In genomic region chr4:53346920-53347852, GRCh38 we compare ENCODE assay signal across 17 cellular contexts. TPM values are rescaled to one million over a fixed set of nuclear protein-coding genes. Genes with fewer than 3 reads are reported as not detected.
A peak's percentile ranks its signal among the peaks of the same experiment; 100 is the strongest.
DNase-seq lines count a peak whose midpoint lies in the region; ATAC-seq and TF ChIP-seq lines count a peak whose summit lies in the region.
"Had no signal": no experiment of that assay in that cellular context is flagged by ENCODE, and none has a peak within 500 bp of the region (broad histone marks: within the 10 kb centered on the region; RNA-seq: fewer than 3 reads in every experiment).

No MANE protein-coding gene starts in this region.

- H3K27me3 Mint-ChIP-seq in chondrocyte (ENCODE audit: low read depth) = no peaks in the 10 kb centered on the region
- H3K27me3 Mint-ChIP-seq: activated CD4-positive, alpha-beta memory T cell treated with anti-CD3 and anti-CD28 coated beads for 36 hours; activated naive CD4-positive, alpha-beta T cell treated with anti-CD3 and anti-CD28 coated beads, Interleukin-2, amount 10 ng/mL, durations not matched to agents 7 days and 5 days had no signal

- H3K4me3 Mint-ChIP-seq in chondrocyte (ENCODE audit: unreplicated experiment) = no peak overlapping the region
- H3K4me3 Mint-ChIP-seq: activated CD4-positive, alpha-beta memory T cell treated with anti-CD3 and anti-CD28 coated beads for 36 hours; activated naive CD4-positive, alpha-beta T cell treated with anti-CD3 and anti-CD28 coated beads, Interleukin-2, amount 10 ng/mL, durations not matched to agents 7 days and 5 days; immature natural killer cell; nephron had no signal

- ATAC-seq in GM19328 (IDR thresholded peaks at IDR 0.05; ENCODE audit: unreplicated experiment) = no peak

- peaks cover 11% of the 10 kb centered on the region for H3K4me1 Mint-ChIP-seq in chondrocyte (ENCODE audit: low read depth)
- H3K4me1 Mint-ChIP-seq: activated naive CD4-positive, alpha-beta T cell treated with anti-CD3 and anti-CD28 coated beads, Interleukin-2, amount 10 ng/mL, durations not matched to agents 7 days and 5 days; nephron had no signal

- H3K27ac Mint-ChIP-seq in chondrocyte (ENCODE audit: unreplicated experiment) = peak overlapping the region; percentile 43
- H3K27ac Mint-ChIP-seq: activated CD4-positive, alpha-beta memory T cell treated with anti-CD3 and anti-CD28 coated beads for 36 hours; activated naive CD4-positive, alpha-beta T cell treated with anti-CD3 and anti-CD28 coated beads, Interleukin-2, amount 10 ng/mL, durations not matched to agents 7 days and 5 days; nephron had no signal

- H3K36me3 Mint-ChIP-seq in chondrocyte (ENCODE audit: low read depth) = peaks cover 9% of the 10 kb centered on the region

- TF ChIP-seq CTCF in chondrocyte (IDR thresholded peaks at IDR 0.05) = no peak

- DNase-seq in Ammon's horn (ENCODE audit: low spot score) (peak; percentile 33), NCI-H446 (lab: John Stamatoyannopoulos, UW) (peak; percentile 66 to 87), chondrocyte (ENCODE audit: low spot score) (no peak), lung microvascular endothelial cell (ENCODE audit: low read depth in 2 of 2) (peak; percentile 1 to 31), middle frontal gyrus (ENCODE audit: extremely low spot score, low spot score) (no peak), NOMO-1 treated with dmso at 0.1 percent for 144 hours (lab: John Stamatoyannopoulos, UW; ENCODE audit: unreplicated experiment) (no peak)
- no peak for DNase-seq in activated T-cell treated with anti-CD3 and anti-CD28 coated beads, Interleukin-2, amount 50 U/mL, for 48 hours
- DNase-seq: activated CD4-positive, alpha-beta memory T cell treated with anti-CD3 and anti-CD28 coated beads for 36 hours; activated naive CD4-positive, alpha-beta T cell treated with anti-CD3 and anti-CD28 coated beads, Interleukin-2, amount 10 ng/mL, durations not matched to agents 7 days and 5 days; COR-L47; immature natural killer cell; NCI-H1417 treated with DMSO at 0.1 percent for 48 hours; NCI-H774; stimulated activated CD4-positive, alpha-beta T cell treated with anti-CD3 and anti-CD28 coated beads, Interleukin-15, amount 100 ng/mL, for 24 hours; SW 1271 had no signal

- peaks cover 7% of the 10 kb centered on the region for H3K9me3 Mint-ChIP-seq in chondrocyte (ENCODE audit: low read depth)

RNA-seq across cellular contexts. Expression of gene SCFD2, which starts 18.7 kb away (rescaled TPM):
- 10.7 to 30.5 TPM (median 10.8 TPM) in 3 replicates for total RNA-seq in chondrocyte
- total RNA-seq in lung microvascular endothelial cell = 6.8 and 11.3 TPM in 2 replicates

RNA-seq across cellular contexts. Expression of gene FIP1L1, which starts 30.3 kb away (rescaled TPM):
- total RNA-seq in chondrocyte (46.0 to 50.9 TPM (median 46.0 TPM) in 3 replicates), lung microvascular endothelial cell (37.9 and 61.3 TPM in 2 replicates)

Comparison
In these comparisons a context has a peak if more than half of its experiments do, and no peak if none do; other contexts are left out.
1. DNase-seq: peak in Ammon's horn (single experiment), NCI-H446 (2 of 2) and lung microvascular endothelial cell (2 of 2); none in chondrocyte (single experiment), activated T-cell treated with anti-CD3 and anti-CD28 coated beads, Interleukin-2, amount 50 U/mL, for 48 hours (0 of 2), middle frontal gyrus (single experiment) and NOMO-1 treated with dmso at 0.1 percent for 144 hours (single experiment).